Comparison of ENCODE assay signal across 23 cellular contexts in genomic region chr1:53383471-53383870, GRCh38. TPM values are rescaled to one million over a fixed set of nuclear protein-coding genes. Genes with fewer than 3 reads are reported as not detected.
DNase-seq lines count a peak whose midpoint lies in the region; ATAC-seq and TF ChIP-seq lines count a peak whose summit lies in the region.
"Had no signal": no experiment of that assay in that cellular context is flagged by ENCODE, and none has a peak within 500 bp of the region (broad histone marks: within the 10 kb centered on the region; RNA-seq: fewer than 3 reads in every experiment).

No MANE protein-coding gene starts in this region.

- peak overlapping the region in 9 of 11 experiments; percentile 27 to 87 (median 77); a peak in 17 of 22 replicates for H3K4me2 ChIP-seq in BLaER1 treated with 17β-estradiol and CSF1 and Interleukin-3, amounts not matched to agents 10 nM and 100 nM
- no peak overlapping the region for H3K4me2 ChIP-seq in osteoblast (ENCODE audit: insufficient read depth, low read length)

- TF ChIP-seq CTCF in chondrocyte (IDR thresholded peaks at IDR 0.05) (no peak), lower lobe of right lung (IDR thresholded peaks at IDR 0.05) (no peak), osteoblast (IDR thresholded peaks at IDR 0.05; ENCODE audit: extremely low read depth, low read depth, low read length) (no peak)

- no peaks in the 10 kb centered on the region for H3K79me2 ChIP-seq in osteoblast (ENCODE audit: insufficient read depth, low read length)

- no peak overlapping the region; a peak in 1 of 22 replicates for H3K9ac ChIP-seq in BLaER1 treated with 17β-estradiol and CSF1 and Interleukin-3, amounts not matched to agents 10 nM and 100 nM

- H3K27ac ChIP-seq in BLaER1 treated with 17β-estradiol and CSF1 and Interleukin-3, amounts not matched to agents 10 nM and 100 nM = no peak overlapping the region
- H3K27ac ChIP-seq in lower lobe of right lung (no peak overlapping the region), osteoblast (ENCODE audit: low read depth, low read length) (no peak overlapping the region)

- H3K4me1 Mint-ChIP-seq in chondrocyte (ENCODE audit: low read depth) = peaks cover 4% of the 10 kb centered on the region
- H3K4me1 Mint-ChIP-seq: CD14-positive monocyte; CD4-positive, CD25-positive, alpha-beta regulatory T cell; CD8-positive, alpha-beta memory T cell had no signal

- intact Hi-C loops in lower lobe of right lung (cut with DNase I) = no loop called here

- H3K4me3 ChIP-seq in BLaER1 treated with 17β-estradiol and CSF1 and Interleukin-3, amounts not matched to agents 10 nM and 100 nM = no peak overlapping the region
- H3K4me3 ChIP-seq in lower lobe of right lung (no peak overlapping the region), osteoblast (ENCODE audit: insufficient read depth, low read length) (no peak overlapping the region)

- H3K27ac Mint-ChIP-seq in chondrocyte (ENCODE audit: unreplicated experiment) = no peak overlapping the region
- H3K27ac Mint-ChIP-seq: CD4-positive, alpha-beta memory T cell; CD4-positive, CD25-positive, alpha-beta regulatory T cell; CD8-positive, alpha-beta memory T cell had no signal

- H3K9me3 ChIP-seq in BLaER1 treated with 17β-estradiol and CSF1 and Interleukin-3, amounts not matched to agents 10 nM and 100 nM (replicated peaks in 1 of 11) = peaks cover 7 to 20% (median 11%) of the 10 kb centered on the region in 11 experiments; a peak in 15 of 22 replicates
- H3K9me3 ChIP-seq in lower lobe of right lung (peaks cover 4% of the 10 kb centered on the region), osteoblast (ENCODE audit: low read depth, low read length) (no peaks in the 10 kb centered on the region)
- H3K9me3 ChIP-seq: BE2C had no signal

- ATAC-seq in lower lobe of right lung = no peak

- no peaks in the 10 kb centered on the region for H4K20me1 ChIP-seq in BLaER1 treated with 17β-estradiol and CSF1 and Interleukin-3, amounts not matched to agents 10 nM and 100 nM
- H4K20me1 ChIP-seq in osteoblast (ENCODE audit: insufficient read depth, low read length) = no peaks in the 10 kb centered on the region

- in situ Hi-C loops in G401 (cut with HindIII; ENCODE audit: low sequenced_read_pairs) = no loop called here

- H3K27me3 Mint-ChIP-seq in chondrocyte (ENCODE audit: low read depth) = peaks cover 4% of the 10 kb centered on the region

- H2AFZ ChIP-seq in osteoblast (ENCODE audit: low read length) = no peak overlapping the region

- DNase-seq in chondrocyte (ENCODE audit: low spot score) (peak; percentile 61), lower lobe of right lung (peak; percentile 10), osteoblast (ENCODE audit: insufficient read length, low spot score, missing footprints) (no peak), G401 (ENCODE audit: low spot score) (no peak), HuH-7.5 (ENCODE audit: low spot score) (no peak)
- no peak for DNase-seq in stimulated activated CD4-positive, alpha-beta T cell treated with anti-CD3 and anti-CD28 coated beads, Interleukin-4, amount 100 ng/mL, for 24 hours
- DNase-seq: 8988T; ACHN; BE2C; C1 segment of cervical spinal cord; CD4-positive, alpha-beta memory T cell; CD4-positive, CD25-positive, alpha-beta regulatory T cell; CD8-positive, alpha-beta memory T cell; COR-L47; DMS 273 treated with DMSO at 0.1 percent for 48 hours; DMS153; DMS53; DMS79; DND-41; EL; GF-D8 had no signal

- peaks cover 0 to 3% (median 0%) of the 10 kb centered on the region in 11 experiments; a peak in 1 of 22 replicates for H3K27me3 ChIP-seq in BLaER1 treated with 17β-estradiol and CSF1 and Interleukin-3, amounts not matched to agents 10 nM and 100 nM
- no peaks in the 10 kb centered on the region for H3K27me3 ChIP-seq in lower lobe of right lung (ENCODE audit: low read depth)
- H3K27me3 ChIP-seq in osteoblast (ENCODE audit: insufficient read depth, low read length) = peaks cover 22% of the 10 kb centered on the region
- H3K27me3 ChIP-seq: BE2C had no signal

- no peaks in the 10 kb centered on the region for H3K36me3 Mint-ChIP-seq in chondrocyte (ENCODE audit: low read depth)
- H3K36me3 Mint-ChIP-seq: CD14-positive monocyte; CD4-positive, CD25-positive, alpha-beta regulatory T cell had no signal

- H3K36me3 ChIP-seq in BLaER1 treated with 17β-estradiol and CSF1 and Interleukin-3, amounts not matched to agents 10 nM and 100 nM = no peaks in the 10 kb centered on the region
- H3K36me3 ChIP-seq in lower lobe of right lung (no peaks in the 10 kb centered on the region), osteoblast (ENCODE audit: insufficient read depth, low read length) (no peaks in the 10 kb centered on the region)
- H3K36me3 ChIP-seq: BE2C had no signal

- peaks cover 4% of the 10 kb centered on the region for H3K9me3 Mint-ChIP-seq in chondrocyte (ENCODE audit: low read depth)

- H3K4me1 ChIP-seq in BLaER1 treated with 17β-estradiol and CSF1 and Interleukin-3, amounts not matched to agents 10 nM and 100 nM = peaks cover 0 to 71% (median 56%) of the 10 kb centered on the region in 10 experiments; a peak in 16 of 20 replicates
- H3K4me1 ChIP-seq in lower lobe of right lung (no peaks in the 10 kb centered on the region), osteoblast (ENCODE audit: insufficient read depth, low read length) (peaks cover 3% of the 10 kb centered on the region)
- H3K4me1 ChIP-seq: BE2C had no signal

- no peak overlapping the region for H3K4me3 Mint-ChIP-seq in chondrocyte (ENCODE audit: unreplicated experiment)
- H3K4me3 Mint-ChIP-seq: CD14-positive monocyte; CD4-positive, alpha-beta memory T cell; CD4-positive, CD25-positive, alpha-beta regulatory T cell; CD8-positive, alpha-beta memory T cell had no signal

RNA-seq across cellular contexts. Expression of gene LRP8, which starts 55.6 kb away (rescaled TPM):
- total RNA-seq in chondrocyte (7.1 to 14.5 TPM (median 8.3 TPM) in 3 replicates), lower lobe of right lung (9.2 TPM), osteoblast (8.3 and 11.2 TPM in 2 replicates)
- 7.0 and 8.0 TPM in 2 replicates for total RNA-seq in G401 (2014; rRNA removed; shearing (Covaris generic))

Comparison
In these comparisons a context has a peak if more than half of its experiments do, and no peak if none do; other contexts are left out.
1. DNase-seq: peak in chondrocyte (single experiment) and lower lobe of right lung (single experiment); none in stimulated activated CD4-positive, alpha-beta T cell treated with anti-CD3 and anti-CD28 coated beads, Interleukin-4, amount 100 ng/mL, for 24 hours (single experiment), osteoblast (single experiment), G401 (single experiment) and HuH-7.5 (single experiment).